Comparison of ENCODE assay signal across 12 cellular contexts in genomic region chr1:115184260-115184950, GRCh38.
A peak's percentile ranks its signal among the peaks of the same experiment; 100 is the strongest.
DNase-seq lines count a peak whose midpoint lies in the region; ATAC-seq and TF ChIP-seq lines count a peak whose summit lies in the region.
"Had no signal": no experiment of that assay in that cellular context is flagged by ENCODE, and none has a peak within 500 bp of the region (broad histone marks: within the 10 kb centered on the region; RNA-seq: fewer than 3 reads in every experiment).

No MANE protein-coding gene starts in this region.

- no peak for TF ChIP-seq POLR2A in uterus (IDR thresholded peaks at IDR 0.05)

- H3K4me3 Mint-ChIP-seq in activated naive CD4-positive, alpha-beta T cell treated with anti-CD3 and anti-CD28 coated beads for 36 hours: no peak overlapping the region
- H3K4me3 Mint-ChIP-seq in T-helper 17 cell: peak overlapping the region; percentile 41
- H3K4me3 Mint-ChIP-seq: CD4-positive, alpha-beta T cell had no signal

- peak overlapping the region; percentile 79 to 91 (median 86) for H3K27ac ChIP-seq in heart right ventricle
- peak overlapping the region; percentile 58 to 75 for H3K27ac ChIP-seq in uterus
- H3K27ac ChIP-seq: lower lobe of right lung had no signal

- no peaks in the 10 kb centered on the region for H3K27me3 ChIP-seq in heart right ventricle
- no peaks in the 10 kb centered on the region for H3K27me3 ChIP-seq in uterus

- H3K9me3 Mint-ChIP-seq in activated naive CD4-positive, alpha-beta T cell treated with anti-CD3 and anti-CD28 coated beads for 36 hours: no peaks in the 10 kb centered on the region
- H3K9me3 Mint-ChIP-seq: CD4-positive, alpha-beta T cell had no signal

- intact Hi-C loops in activated naive CD4-positive, alpha-beta T cell treated with anti-CD3 and anti-CD28 coated beads for 36 hours (cut with micrococcal nuclease): loop anchor here (1.0 kb wide), 1 partner anchor 19 kb away; no protein-coding TSS in a partner anchor
- intact Hi-C loops in heart right ventricle (cut with DNase I): loop anchor here in 1 of 10 donors (10.0 kb wide), 1 partner anchor 70 kb away; no protein-coding TSS in a partner anchor
- intact Hi-C loops in uterus (cut with DNase I; ENCODE audit: low total_unique reads): no loop called here

- H3K27me3 Mint-ChIP-seq in activated naive CD4-positive, alpha-beta T cell treated with anti-CD3 and anti-CD28 coated beads for 36 hours (ENCODE audit: low read depth): peaks cover 10% of the 10 kb centered on the region
- peaks cover 21% of the 10 kb centered on the region for H3K27me3 Mint-ChIP-seq in T-helper 17 cell
- H3K27me3 Mint-ChIP-seq: CD4-positive, alpha-beta T cell had no signal

- CTCF ChIA-PET in activated naive CD4-positive, alpha-beta T cell treated with anti-CD3 and anti-CD28 coated beads for 36 hours (lab: Charles Lee): interaction anchor here (3.1 kb wide), 1 partner anchor 45 kb away, joined by 9 read pairs; no protein-coding TSS in a partner anchor

- TF ChIP-seq CTCF in heart right ventricle (IDR thresholded peaks at IDR 0.05) (peak in 2 of 9 donors; percentile 20 to 40), uterus (IDR thresholded peaks at IDR 0.05) (no peak)

- H3K27ac Mint-ChIP-seq in activated naive CD4-positive, alpha-beta T cell treated with anti-CD3 and anti-CD28 coated beads for 36 hours: peak overlapping the region; percentile 32
- H3K27ac Mint-ChIP-seq in T-helper 17 cell: peak overlapping the region; percentile 69
- H3K27ac Mint-ChIP-seq: CD4-positive, alpha-beta T cell had no signal

- H3K36me3 Mint-ChIP-seq in activated naive CD4-positive, alpha-beta T cell treated with anti-CD3 and anti-CD28 coated beads for 36 hours (ENCODE audit: low read depth): no peaks in the 10 kb centered on the region
- no peaks in the 10 kb centered on the region for H3K36me3 Mint-ChIP-seq in T-helper 17 cell (ENCODE audit: low read depth)

- H3K36me3 ChIP-seq in heart right ventricle: no peaks in the 10 kb centered on the region
- no peaks in the 10 kb centered on the region for H3K36me3 ChIP-seq in uterus
- H3K36me3 ChIP-seq: lower lobe of right lung had no signal

- DNase-seq in activated naive CD4-positive, alpha-beta T cell treated with anti-CD3 and anti-CD28 coated beads for 36 hours: peak; percentile 38
- no peak for DNase-seq in activated naive CD4-positive, alpha-beta T cell (lab: John Stamatoyannopoulos, UW)
- DNase-seq in T-helper 17 cell (no peak), heart right ventricle (peak in 1 of 2 donors; percentile 43), uterus (no peak), NCI-H526 (lab: John Stamatoyannopoulos, UW) (no peak), cortex of kidney (lab: John Stamatoyannopoulos, UW) (no peak), SK-N-DZ (ENCODE audit: low spot score) (no peak)
- DNase-seq: CD4-positive, alpha-beta T cell; lower lobe of right lung; NCI-H2081; stimulated activated CD8-positive, alpha-beta memory T cell treated with anti-CD3 and anti-CD28 coated beads, Interleukin-4, amount 100 ng/mL, for 48 hours had no signal

- H3K4me1 ChIP-seq in heart right ventricle (peaks cover 7 to 44% (median 27%) of the 10 kb centered on the region in 9 donors), uterus (peaks cover 0 to 6% of the 10 kb centered on the region in 2 donors)
- H3K4me1 ChIP-seq: lower lobe of right lung had no signal

- H3K9me3 ChIP-seq in T-helper 17 cell (ENCODE audit: control insufficient read depth, low read length, poor library complexity, severe bottlenecking): no peaks in the 10 kb centered on the region
- no peaks in the 10 kb centered on the region for H3K9me3 ChIP-seq in heart right ventricle
- no peaks in the 10 kb centered on the region for H3K9me3 ChIP-seq in uterus
- H3K9me3 ChIP-seq: lower lobe of right lung had no signal

- peak overlapping the region in 3 of 10 donors; percentile 10 to 12 (median 11) for H3K4me3 ChIP-seq in heart right ventricle
- H3K4me3 ChIP-seq in uterus: no peak overlapping the region
- H3K4me3 ChIP-seq: lower lobe of right lung had no signal

- 33 to 46% methylated on average over 5 of the region's 5 CpGs for WGBS in heart right ventricle, 2 donors

- no peak for ATAC-seq in T-helper 17 cell
- peak; percentile 61 to 92 (median 88) for ATAC-seq in heart right ventricle

- H3K4me1 Mint-ChIP-seq in activated naive CD4-positive, alpha-beta T cell treated with anti-CD3 and anti-CD28 coated beads for 36 hours (ENCODE audit: low read depth): peaks cover 6% of the 10 kb centered on the region
- H3K4me1 Mint-ChIP-seq in T-helper 17 cell: peaks cover 5% of the 10 kb centered on the region
